Comparison of ENCODE assay signal across 17 cellular contexts in genomic region chr1:204435886-204436271, GRCh38. TPM values are rescaled to one million over a fixed set of nuclear protein-coding genes. Genes with fewer than 3 reads are reported as not detected.
A peak's percentile ranks its signal among the peaks of the same experiment; 100 is the strongest.
DNase-seq lines count a peak whose midpoint lies in the region; ATAC-seq and TF ChIP-seq lines count a peak whose summit lies in the region.
"Had no signal": no experiment of that assay in that cellular context is flagged by ENCODE, and none has a peak within 500 bp of the region (broad histone marks: within the 10 kb centered on the region; RNA-seq: fewer than 3 reads in every experiment).

No MANE protein-coding gene starts in this region.

- no peak overlapping the region for H3K4me2 ChIP-seq in neuronal stem cell (ENCODE audit: insufficient read depth, low read length, poor library complexity, severe bottlenecking)

- intact Hi-C loops in esophagus squamous epithelium (cut with DNase I) = no loop called here

- H2BK120ac ChIP-seq in neuronal stem cell (ENCODE audit: low read depth, low read length) = no peak overlapping the region

- no peak for TF ChIP-seq CTCF in AG10803 (conservative IDR thresholded peaks at IDR 0.05; ENCODE audit: low read length)
- no peak for TF ChIP-seq CTCF in esophagus squamous epithelium (IDR thresholded peaks at IDR 0.05)

- no peak overlapping the region for H2BK5ac ChIP-seq in neuronal stem cell (ENCODE audit: low read length)

- H3K27ac ChIP-seq in esophagus squamous epithelium (peak overlapping the region; percentile 32 to 89 (median 72)), neuronal stem cell (replicated peaks; ENCODE audit: low read length) (no peak overlapping the region)
- H3K27ac ChIP-seq: prostate gland, SJCRH30 had no signal

- no peaks in the 10 kb centered on the region for H3K9me3 ChIP-seq in esophagus squamous epithelium
- no peaks in the 10 kb centered on the region for H3K9me3 ChIP-seq in neuronal stem cell (replicated peaks in 1 of 2; ENCODE audit: control insufficient read depth in 2 of 2, insufficient read depth in 1 of 2, low read depth in 1 of 2, low read length in 2 of 2)
- H3K9me3 ChIP-seq: BE2C, prostate gland, SJCRH30 had no signal

- H2AFZ ChIP-seq in neuronal stem cell (ENCODE audit: low read length) = no peak overlapping the region

- WGBS in esophagus squamous epithelium, 2 donors = 52 to 56% methylated on average over 3 of the region's 3 CpGs
- WGBS in neuronal stem cell (ENCODE audit: extremely low coverage in 2 of 2, insufficient read length in 2 of 2, insufficient replicate concordance in 1 of 2), 2 donors = no CpG with 5 or more reads among the region's 3 CpGs

- H3K27me3 ChIP-seq in esophagus squamous epithelium (no peaks in the 10 kb centered on the region), neuronal stem cell (ENCODE audit: control insufficient read depth in 3 of 3, insufficient read depth in 3 of 3, low read depth in 1 of 3, low read length in 3 of 3) (no peaks in the 10 kb centered on the region)
- H3K27me3 ChIP-seq: BE2C, SJCRH30 had no signal

- no peak overlapping the region for H3K14ac ChIP-seq in neuronal stem cell (ENCODE audit: low read length)

- H3K36me3 ChIP-seq in esophagus squamous epithelium = peaks cover 10 to 76% (median 26%) of the 10 kb centered on the region in 3 donors
- peaks cover 40 to 97% of the 10 kb centered on the region in 2 donors for H3K36me3 ChIP-seq in neuronal stem cell (replicated peaks in 1 of 2; ENCODE audit: control insufficient read depth in 2 of 2, insufficient read depth in 2 of 2, low read length in 2 of 2)
- H3K36me3 ChIP-seq: prostate gland, SJCRH30 had no signal

- no peak overlapping the region for H4K8ac ChIP-seq in neuronal stem cell (ENCODE audit: low read depth, low read length)

- no peak overlapping the region for H3K9ac ChIP-seq in neuronal stem cell (ENCODE audit: low read depth, low read length, poor library complexity)

- H3K4me3 ChIP-seq in AG10803 (ENCODE audit: low read length) = no peak overlapping the region
- no peak overlapping the region for H3K4me3 ChIP-seq in esophagus squamous epithelium
- H3K4me3 ChIP-seq in skeletal muscle cell (ENCODE audit: low read depth, low read length) = no peak overlapping the region
- no peak overlapping the region for H3K4me3 ChIP-seq in neuronal stem cell (ENCODE audit: low read length in 2 of 2)
- H3K4me3 ChIP-seq: prostate gland, SJCRH30 had no signal

- no peak for TF ChIP-seq POLR2A in esophagus squamous epithelium (IDR thresholded peaks at IDR 0.05)

- H3K18ac ChIP-seq in neuronal stem cell (ENCODE audit: low read length) = no peak overlapping the region

- peaks cover 20 to 80% (median 52%) of the 10 kb centered on the region in 3 donors for H3K4me1 ChIP-seq in esophagus squamous epithelium
- no peaks in the 10 kb centered on the region for H3K4me1 ChIP-seq in neuronal stem cell (ENCODE audit: control insufficient read depth in 2 of 2, insufficient read depth in 1 of 2, low read depth in 1 of 2, low read length in 2 of 2)
- H3K4me1 ChIP-seq: prostate gland had no signal

- H3K4ac ChIP-seq in neuronal stem cell (ENCODE audit: low read length) = no peak overlapping the region

- H2BK15ac ChIP-seq in neuronal stem cell (ENCODE audit: low read length) = no peak overlapping the region

- ATAC-seq in HG02981 (IDR thresholded peaks at IDR 0.05; ENCODE audit: unreplicated experiment) = no peak
- ATAC-seq: activated CD8-positive, alpha-beta memory T cell treated with anti-CD3 and anti-CD28 coated beads, Interleukin-2, amount 10 ng/mL, durations not matched to agents 7 days and 5 days; naive thymus-derived CD8-positive, alpha-beta T cell had no signal

- DNase-seq in AG10803 (ENCODE audit: low read depth) (peak; percentile 73), M059J (ENCODE audit: low read depth) (peak; percentile 10), esophagus squamous epithelium (lab: John Stamatoyannopoulos, UW) (no peak), skeletal muscle cell (ENCODE audit: low read depth) (peak; percentile 18), neuronal stem cell (ENCODE audit: low spot score) (no peak), DMS153 treated with DMSO at 0.1 percent for 48 hours (lab: John Stamatoyannopoulos, UW; ENCODE audit: unreplicated experiment) (no peak), NK-92 (lab: John Stamatoyannopoulos, UW; ENCODE audit: unreplicated experiment) (no peak)
- DNase-seq: activated CD8-positive, alpha-beta memory T cell treated with anti-CD3 and anti-CD28 coated beads, Interleukin-2, amount 10 ng/mL, durations not matched to agents 7 days and 5 days; activated effector memory CD4-positive, alpha-beta T cell treated with anti-CD3 and anti-CD28 coated beads, Interleukin-2, amount 50 U/mL, for 16 hours; aorta; BE2C; naive thymus-derived CD8-positive, alpha-beta T cell; NCI-H2029; NCI-H510A treated with DMSO at 0.1 percent for 48 hours; SJCRH30 had no signal

- no peaks in the 10 kb centered on the region for H3K79me1 ChIP-seq in neuronal stem cell (ENCODE audit: low read depth, low read length)

- no peak overlapping the region for H2AK5ac ChIP-seq in neuronal stem cell (ENCODE audit: low read depth, low read length)

- H4K91ac ChIP-seq in neuronal stem cell (ENCODE audit: low read depth, low read length, poor library complexity) = no peak overlapping the region

- H2BK12ac ChIP-seq in neuronal stem cell (ENCODE audit: low read length) = no peak overlapping the region

- H3K23ac ChIP-seq in neuronal stem cell (ENCODE audit: low read depth, low read length, poor library complexity) = no peak overlapping the region

RNA-seq across cellular contexts. Expression of gene PPP1R15B, which starts 24.3 kb away (rescaled TPM):
- total RNA-seq in M059J (2014; rRNA removed; shearing (Covaris generic)) = 24.2 and 41.6 TPM in 2 replicates
- 10 to 100 TPM; 29.5 to 42.3 (median 34.0) TPM for total RNA-seq in esophagus squamous epithelium
- 18.4 TPM for polyA plus RNA-seq in neuronal stem cell (2013, experiment 1 of 2)
- 19.2 TPM for polyA plus RNA-seq in neuronal stem cell (2013, experiment 2 of 2)

RNA-seq across cellular contexts. Expression of gene PIK3C2B, which starts 58.7 kb away (rescaled TPM):
- 3.0 and 4.0 TPM in 2 replicates for total RNA-seq in M059J (2014; rRNA removed; shearing (Covaris generic))
- 10 to 100 TPM; 19.4 to 40.2 (median 21.3) TPM for total RNA-seq in esophagus squamous epithelium
- polyA plus RNA-seq in neuronal stem cell (2013, experiment 1 of 2) = 15.3 TPM
- 16.6 TPM for polyA plus RNA-seq in neuronal stem cell (2013, experiment 2 of 2)

Comparison
In these comparisons a context has a peak if more than half of its experiments do, and no peak if none do; other contexts are left out.
1. DNase-seq: peak in AG10803 (single experiment), M059J (single experiment) and skeletal muscle cell (single experiment); none in esophagus squamous epithelium (single experiment), neuronal stem cell (single experiment), DMS153 treated with DMSO at 0.1 percent for 48 hours (single experiment) and NK-92 (single experiment).